ENCODE assay signal across 1 cellular context in genomic region chr11:12624595-12624994, GRCh38.
TF ChIP-seq lines count a peak whose summit lies in the region.

No MANE protein-coding gene starts in this region.

TF ChIP-seq in WTC11, 78 proteins besides CTCF, POLR2A, EP300 and RAD21 (continued from another document):
- TF ChIP-seq PREB (CRISPR knock-in tag; IDR thresholded peaks at IDR 0.05; ENCODE audit: borderline replicate concordance) = no peak
